In the genomic region with DNA sequence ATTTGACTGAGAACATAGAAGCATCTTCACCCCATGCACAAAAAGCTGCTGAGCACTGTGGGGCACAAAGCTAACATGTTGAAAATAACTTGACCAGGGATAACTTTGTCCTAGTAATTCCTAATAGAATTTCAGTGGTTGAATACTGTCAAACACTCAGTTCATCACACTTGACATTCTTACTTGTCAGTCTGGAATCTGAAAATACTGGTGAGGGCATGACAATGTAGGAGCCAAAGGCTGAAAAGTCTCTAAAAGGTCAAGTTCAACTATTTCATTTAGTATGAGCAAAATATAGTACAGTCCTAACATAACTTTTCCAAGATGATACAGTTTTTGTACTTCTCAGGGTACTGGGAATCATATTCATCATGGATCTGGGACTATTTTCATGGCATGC, we compare ENCODE assay signal across 21 cellular contexts.
DNase-seq lines count a peak whose midpoint lies in the region; FAIRE-seq and TF ChIP-seq lines count a peak whose summit lies in the region.
"Had no signal": no experiment of that assay in that cellular context is flagged by ENCODE, and none has a peak within 500 bp of the region (broad histone marks: within the 10 kb centered on the region; RNA-seq: fewer than 3 reads in every experiment).

No MANE protein-coding gene starts in this region.

- no peak for FAIRE-seq in H54 (lab: Jason Lieb, UNC)
- FAIRE-seq: A549, G401.6, GM12892, H1 had no signal

- H3K79me2 ChIP-seq in osteoblast (ENCODE audit: insufficient read depth, low read length): no peaks in the 10 kb centered on the region

- H3K4me1 ChIP-seq in osteoblast (ENCODE audit: insufficient read depth, low read length): no peaks in the 10 kb centered on the region
- H3K4me1 ChIP-seq: Caco-2, HAP-1 had no signal

- H3K9me3 ChIP-seq in osteoblast (ENCODE audit: low read depth, low read length): no peaks in the 10 kb centered on the region
- H3K9me3 ChIP-seq: A549, BLaER1, Caco-2, HAP-1 had no signal

- in situ Hi-C loops in ACHN (cut with HindIII; ENCODE audit: low pct_ligation_motif_present, low pct_unique_long_range_greater_than_20kb, low sequenced_read_pairs): no loop called here

- TF ChIP-seq POLR2A in H54 (IDR thresholded peaks at IDR 0.05; ENCODE audit: low read depth, low read length): no peak

- no peaks in the 10 kb centered on the region for H3K27me3 ChIP-seq in osteoblast (ENCODE audit: insufficient read depth, low read length)
- H3K27me3 ChIP-seq: BLaER1 had no signal

- H3K4me3 ChIP-seq in osteoblast (ENCODE audit: insufficient read depth, low read length): no peak overlapping the region
- H3K4me3 ChIP-seq: A549, BLaER1, GM23248, HAP-1 had no signal

- H4K20me1 ChIP-seq in osteoblast (ENCODE audit: insufficient read depth, low read length): no peaks in the 10 kb centered on the region
- H4K20me1 ChIP-seq: BLaER1 had no signal

- H2AFZ ChIP-seq in osteoblast (ENCODE audit: low read length): no peak overlapping the region
- H2AFZ ChIP-seq: GM23248 had no signal

- H3K4me2 ChIP-seq in osteoblast (ENCODE audit: insufficient read depth, low read length): no peak overlapping the region
- H3K4me2 ChIP-seq: A549, BLaER1 had no signal

- no peaks in the 10 kb centered on the region for H3K36me3 ChIP-seq in osteoblast (ENCODE audit: insufficient read depth, low read length)
- H3K36me3 ChIP-seq: BLaER1, HAP-1 had no signal

- H3K27ac ChIP-seq in osteoblast (ENCODE audit: low read depth, low read length): no peak overlapping the region
- H3K27ac ChIP-seq: A549, BLaER1, C4-2B, GM23248 had no signal

- peak; percentile 53 for DNase-seq in ACHN
- DNase-seq in NCI-H446 (lab: John Stamatoyannopoulos, UW): peak; percentile 36 to 56
- DNase-seq in osteoblast (ENCODE audit: insufficient read length, low spot score, missing footprints): peak; percentile 22
- no peak for DNase-seq in H54 (ENCODE audit: insufficient read length, low spot score)
- no peak for DNase-seq in stimulated activated CD8-positive, alpha-beta memory T cell treated with anti-CD3 and anti-CD28 coated beads, Interleukin-4, amount 100 ng/mL, for 48 hours
- no peak for DNase-seq in NCI-H2227 (lab: John Stamatoyannopoulos, UW; ENCODE audit: unreplicated experiment)
- DNase-seq: 8988T; Caco-2; CD4-positive, CD25-positive, alpha-beta regulatory T cell; CD8-positive, alpha-beta T cell; DMS153; DND-41; GM23248; HFFc6 had no signal

- no peak for TF ChIP-seq CTCF in osteoblast (IDR thresholded peaks at IDR 0.05; ENCODE audit: extremely low read depth, low read depth, low read length)

Comparison
In these comparisons a context has a peak if more than half of its experiments do, and no peak if none do; other contexts are left out.
1. DNase-seq: peak in ACHN (single experiment), NCI-H446 (2 of 2) and osteoblast (single experiment); none in H54 (single experiment), stimulated activated CD8-positive, alpha-beta memory T cell treated with anti-CD3 and anti-CD28 coated beads, Interleukin-4, amount 100 ng/mL, for 48 hours (single experiment) and NCI-H2227 (single experiment).